22 cellular contexts compared by ENCODE assay signal in genomic region chr9:124272979-124273378, GRCh38. TPM values are rescaled to one million over a fixed set of nuclear protein-coding genes. Genes with fewer than 3 reads are reported as not detected.
DNase-seq lines count a peak whose midpoint lies in the region; ATAC-seq, FAIRE-seq and TF ChIP-seq lines count a peak whose summit lies in the region.
"Had no signal": no experiment of that assay in that cellular context is flagged by ENCODE, and none has a peak within 500 bp of the region (broad histone marks: within the 10 kb centered on the region; RNA-seq: fewer than 3 reads in every experiment).

No MANE protein-coding gene starts in this region.

- H3K4me2 ChIP-seq in GM12878 (ENCODE audit: control insufficient read depth, insufficient read depth) = no peak overlapping the region

- WGBS in GM12878 (ENCODE audit: insufficient coverage, insufficient replicate concordance, low lambda C conversion rate, missing lambda C conversion rate) = 80% methylated on average over 9 of the region's 9 CpGs

- ATAC-seq in GM12878 (no peak), thoracic aorta (ENCODE audit: insufficient number of reproducible peaks, low FRiP score, low read depth) (no peak), GM21576 (IDR thresholded peaks at IDR 0.05; ENCODE audit: unreplicated experiment) (no peak)
- ATAC-seq: activated CD8-positive, alpha-beta T cell treated with anti-CD3 and anti-CD28 coated beads for 36 hours; activated naive CD4-positive, alpha-beta T cell treated with anti-CD3 and anti-CD28 coated beads, Interleukin-2, amount 50 U/mL, for 72 hours; HCT116; left lobe of liver had no signal

- H3K4me1 ChIP-seq in GM12878 (ENCODE audit: control insufficient read depth, insufficient read depth, low read length) = peaks cover 6% of the 10 kb centered on the region
- peaks cover 58% of the 10 kb centered on the region for H3K4me1 ChIP-seq in muscle layer of colon (ENCODE audit: insufficient read depth, low read length)
- H3K4me1 ChIP-seq in thoracic aorta (ENCODE audit: control insufficient read depth in 1 of 2, low read depth in 2 of 2) = peaks cover 46 to 60% of the 10 kb centered on the region in 2 donors
- H3K4me1 ChIP-seq: parathyroid adenoma had no signal

- peaks cover 6% of the 10 kb centered on the region for H3K27me3 Mint-ChIP-seq in activated naive CD8-positive, alpha-beta T cell treated with anti-CD3 and anti-CD28 coated beads for 36 hours

- FAIRE-seq in GM12891 (lab: Jason Lieb, UNC) (no peak), GM12878 (lab: Jason Lieb, UNC) (no peak)
- FAIRE-seq: GM19239 had no signal

- TF ChIP-seq EP300 in GM12878 (IDR thresholded peaks at IDR 0.05; ENCODE audit: borderline replicate concordance in 1 of 2, control insufficient read depth in 1 of 2, low read depth in 2 of 2, low read length in 2 of 2) = no peak

- SMC1A ChIA-PET in GM12878 (lab: Charles Lee; ENCODE audit: uncharacterized antibody, unreplicated experiment) = no interaction called here

- H3K9ac ChIP-seq in GM12878 (ENCODE audit: control insufficient read depth, insufficient read depth, low read length) = no peak overlapping the region
- H3K9ac ChIP-seq in muscle layer of colon (ENCODE audit: low read length) = peak overlapping the region; percentile 17
- H3K9ac ChIP-seq: parathyroid adenoma had no signal

- TF ChIP-seq RAD21 in GM12878 (IDR thresholded peaks at IDR 0.05; ENCODE audit: insufficient read depth, low read depth, low read length) = no peak

- H3K9me3 ChIP-seq in GM12878 (replicated peaks; ENCODE audit: control insufficient read depth, insufficient read depth, low read length) (no peaks in the 10 kb centered on the region; the same call in 2 of the 3 replicates), muscle layer of colon (ENCODE audit: low read length) (no peaks in the 10 kb centered on the region), thoracic aorta (no peaks in the 10 kb centered on the region)
- H3K9me3 ChIP-seq: breast epithelium had no signal

- H3K27ac ChIP-seq in GM12878 (ENCODE audit: control insufficient read depth, insufficient read depth) (no peak overlapping the region), muscle layer of colon (ENCODE audit: low read depth, low read length) (peak overlapping the region; percentile 71), thoracic aorta (peak overlapping the region; percentile 73 to 79)
- H3K27ac ChIP-seq: epithelial cell of prostate, parathyroid adenoma, VCaP had no signal

- in situ Hi-C loops in GM12878 (cut with MboI) = no loop called here

- peaks cover 39% of the 10 kb centered on the region for H4K20me1 ChIP-seq in GM12878 (ENCODE audit: control insufficient read depth, insufficient read depth)

- intact Hi-C loops in GM12878 (cut with micrococcal nuclease; ENCODE audit: unreplicated experiment) = no loop called here

- TF ChIP-seq POLR2A in GM12891 (IDR thresholded peaks at IDR 0.05; ENCODE audit: low read depth, low read length) (no peak), GM12878 (IDR thresholded peaks at IDR 0.05; ENCODE audit: low read depth, low read length) (no peak; the same call in 1 of the 2 replicates)

- POLR2A ChIA-PET in GM12878 (lab: Charles Lee) = no interaction called here

- no peak overlapping the region for H3K4me3 Mint-ChIP-seq in activated naive CD8-positive, alpha-beta T cell treated with anti-CD3 and anti-CD28 coated beads for 36 hours
- H3K4me3 Mint-ChIP-seq: activated CD8-positive, alpha-beta T cell treated with anti-CD3 and anti-CD28 coated beads for 36 hours had no signal

- BruUV-seq in GM12878 (replicated peaks; lab: Mats Ljungman, UMichigan) = no TSS peak

- no peak overlapping the region for H3K4me3 ChIP-seq in GM12878
- H3K4me3 ChIP-seq in muscle layer of colon (ENCODE audit: low read depth in 1 of 2, low read length in 2 of 2) = peak overlapping the region in 1 of 2 donors; percentile 12
- peak overlapping the region; percentile 17 for H3K4me3 ChIP-seq in thoracic aorta
- H3K4me3 ChIP-seq: breast epithelium, dorsolateral prefrontal cortex had no signal

- H3K27ac Mint-ChIP-seq in activated naive CD8-positive, alpha-beta T cell treated with anti-CD3 and anti-CD28 coated beads for 36 hours = no peak overlapping the region
- H3K27ac Mint-ChIP-seq: activated CD8-positive, alpha-beta T cell treated with anti-CD3 and anti-CD28 coated beads for 36 hours; activated naive CD4-positive, alpha-beta T cell treated with anti-CD3 and anti-CD28 coated beads, Interleukin-2, amount 50 U/mL, for 72 hours had no signal

- peaks cover 3% of the 10 kb centered on the region for H3K4me1 Mint-ChIP-seq in activated naive CD8-positive, alpha-beta T cell treated with anti-CD3 and anti-CD28 coated beads for 36 hours

- RAD21 ChIA-PET in GM12878 (lab: Charles Lee; ENCODE audit: unreplicated experiment) = no interaction called here

- no peaks in the 10 kb centered on the region for H3K36me3 Mint-ChIP-seq in activated naive CD8-positive, alpha-beta T cell treated with anti-CD3 and anti-CD28 coated beads for 36 hours
- H3K36me3 Mint-ChIP-seq: activated naive CD4-positive, alpha-beta T cell treated with anti-CD3 and anti-CD28 coated beads, Interleukin-2, amount 50 U/mL, for 72 hours had no signal

- CTCF ChIA-PET in GM12878 (lab: Yijun Ruan, JAX) = no interaction called here

- DNase-seq in GM12891 (ENCODE audit: insufficient read length, low spot score) (no peak), GM12878 (ENCODE audit: low read depth, low spot score) (no peak), thoracic aorta (ENCODE audit: low spot score) (no peak), GM10266 (ENCODE audit: extremely low spot score) (no peak)
- DNase-seq in activated CD4-positive, alpha-beta T cell treated with anti-CD3 and anti-CD28 coated beads for 48 hours = no peak
- DNase-seq in activated naive CD8-positive, alpha-beta T cell treated with anti-CD3 and anti-CD28 coated beads for 36 hours = no peak
- DNase-seq: activated CD8-positive, alpha-beta T cell treated with anti-CD3 and anti-CD28 coated beads for 36 hours; dorsolateral prefrontal cortex; KG1; NCI-H1092 treated with DMSO at 0.1 percent for 48 hours; NCI-H524 treated with DMSO at 0.1 percent for 48 hours; Right ventricle myocardium superior had no signal

- no peaks in the 10 kb centered on the region for H3K9me3 Mint-ChIP-seq in activated naive CD8-positive, alpha-beta T cell treated with anti-CD3 and anti-CD28 coated beads for 36 hours
- H3K9me3 Mint-ChIP-seq: activated CD8-positive, alpha-beta T cell treated with anti-CD3 and anti-CD28 coated beads for 36 hours; activated naive CD4-positive, alpha-beta T cell treated with anti-CD3 and anti-CD28 coated beads, Interleukin-2, amount 50 U/mL, for 72 hours had no signal

- TF ChIP-seq CTCF in GM12878 (IDR thresholded peaks at IDR 0.05 in 2 of 3, conservative IDR thresholded peaks at IDR 0.05 in 1 of 3; ENCODE audit: control insufficient read depth in 2 of 3, extremely low read depth in 1 of 3, insufficient read depth in 1 of 3, low read depth in 3 of 3, low read length in 3 of 3) (no peak), thoracic aorta (IDR thresholded peaks at IDR 0.05) (no peak), GM10266 (IDR thresholded peaks at IDR 0.05; ENCODE audit: control insufficient read depth, insufficient read depth, low read depth, missing control alignments) (no peak)

- no peak overlapping the region for H2AFZ ChIP-seq in GM12878 (ENCODE audit: control insufficient read depth, low read depth, low read length)
- H2AFZ ChIP-seq: parathyroid adenoma had no signal

- H3K36me3 ChIP-seq in GM12878 (ENCODE audit: control insufficient read depth in 2 of 2, insufficient read depth in 2 of 2, low read length in 1 of 2) (peaks cover 36 to 48% of the 10 kb centered on the region in 2 experiments), muscle layer of colon (ENCODE audit: insufficient read depth, low read length) (no peaks in the 10 kb centered on the region), thoracic aorta (no peaks in the 10 kb centered on the region)
- H3K36me3 ChIP-seq: breast epithelium had no signal

- H3K79me2 ChIP-seq in GM12878 (ENCODE audit: control insufficient read depth, insufficient read depth, low read length) = peaks cover 97% of the 10 kb centered on the region
- H3K79me2 ChIP-seq: parathyroid adenoma had no signal

- H3K27me3 ChIP-seq in GM12878 (replicated peaks in 1 of 2; ENCODE audit: control insufficient read depth in 2 of 2, insufficient read depth in 2 of 2, low read length in 1 of 2) = no peaks in the 10 kb centered on the region
- no peaks in the 10 kb centered on the region for H3K27me3 ChIP-seq in muscle layer of colon (ENCODE audit: control insufficient read depth in 1 of 2, insufficient read depth in 2 of 2, low read length in 2 of 2)
- H3K27me3 ChIP-seq in thoracic aorta (replicated peaks; ENCODE audit: insufficient read depth) = no peaks in the 10 kb centered on the region
- H3K27me3 ChIP-seq: breast epithelium, dorsolateral prefrontal cortex had no signal

TF ChIP-seq in GM12891, 5 proteins besides CTCF, POLR2A, EP300 and RAD21:
- TF ChIP-seq SPI1 (IDR thresholded peaks at IDR 0.05; ENCODE audit: low read depth, low read length) = 0 out of 2 replicates have a peak, but pooled peaks have one; percentile 23
- TF ChIP-seq PAX5 (IDR thresholded peaks at IDR 0.05; ENCODE audit: insufficient read depth, low read length, severe bottlenecking) = no peak

TF ChIP-seq in GM12878, 131 proteins besides CTCF, POLR2A, EP300 and RAD21:
- TF ChIP-seq SPI1 (IDR thresholded peaks at IDR 0.05; ENCODE audit: borderline replicate concordance, insufficient read depth, low read depth, low read length) = peak; percentile 25; the same call in 1 of the 2 replicates
- no peak for TF ChIP-seq CBFB (IDR thresholded peaks at IDR 0.05; ENCODE audit: low read depth)

RNA-seq across cellular contexts. Expression of gene NEK6, which starts 15.2 kb away (rescaled TPM):
- polyA plus RNA-seq in GM12891 (2012; ENCODE audit: low read depth, missing spikeins) = 117 TPM
- 174 and 184 TPM in 2 replicates for total RNA-seq in GM12878 (2013; cell fraction: nucleolus; rRNA removed)
- total RNA-seq in GM12878 (2014; rRNA removed) (50.0 and 58.0 TPM in 2 replicates), GM12878 (2014; rRNA removed; fragmentation: Illumina TruSeq; extraction: Trizol) (51.8 and 53.8 TPM in 2 replicates), GM12878 (2021) (136 and 142 TPM in 2 replicates), thoracic aorta (10 to 100 TPM; 24.0 to 43.6 TPM)
- 62.2 TPM for polyA plus RNA-seq in GM12878 (2011; ENCODE audit: low read depth)
- polyA plus RNA-seq in GM12878 (2011; rRNA removed) (131 and 161 TPM in 2 replicates), GM12878 (2014; fragmentation: Illumina TruSeq; extraction: Trizol) (68.6 and 87.1 TPM in 2 replicates), GM12878 (2014; fragmentation: Nextera tagmentation; extraction: Ambion mirVana) (10 to 100 TPM; 31.3 to 33.2 TPM), GM12878 (2014; rRNA removed) (91.3 and 96.0 TPM in 2 replicates), GM12878 (2016; fragmentation: Nextera tagmentation; extraction: Ambion mirVana) (100 to 1,000 TPM in 1 of 2 experiments, 10 to 100 TPM in 1; 97.0 to 104 TPM)
- 171 and 176 TPM in 2 replicates for polyA plus RNA-seq in GM12878 (2011; cell fraction: cytosol; rRNA removed)
- polyA plus RNA-seq in GM12878 (2011; cell fraction: nucleus; rRNA removed) = 186 and 192 TPM in 2 replicates
- polyA plus RNA-seq in GM12878 (2012) = 79.3 and 129 TPM in 2 replicates
- polyA minus RNA-seq in GM12878 (2011; rRNA and poly(A)+ RNA removed) = 210 and 248 TPM in 2 replicates
- 53.5 and 58.5 TPM in 2 replicates for polyA minus RNA-seq in GM12878 (2011; cell fraction: cytosol; rRNA and poly(A)+ RNA removed)
- 60.7 and 78.1 TPM in 2 replicates for polyA minus RNA-seq in GM12878 (2011; cell fraction: nucleus; rRNA and poly(A)+ RNA removed)
- total RNA-seq in activated naive CD8-positive, alpha-beta T cell treated with anti-CD3 and anti-CD28 coated beads for 36 hours = 10 to 100 TPM; 18.8 to 19.4 TPM
